12 cellular contexts compared by ENCODE assay signal in genomic region chr1:16276302-16277020, GRCh38.
"Had no signal": no experiment of that assay in that cellular context is flagged by ENCODE, and none has a peak within 500 bp of the region (broad histone marks: within the 10 kb centered on the region; RNA-seq: fewer than 3 reads in every experiment).

No MANE protein-coding gene starts in this region.

- H3K36me3 ChIP-seq: upper lobe of left lung, WERI-Rb-1 had no signal

- DNase-seq: activated CD4-positive, alpha-beta T cell treated with anti-CD3 and anti-CD28 coated beads, Interleukin-2, amount 50 U/mL, for 48 hours; activated CD8-positive, alpha-beta memory T cell treated with anti-CD3 and anti-CD28 coated beads, Interleukin-2, amount 10 ng/mL, durations not matched to agents 7 days and 5 days; activated naive CD4-positive, alpha-beta T cell treated with anti-CD3 and anti-CD28 coated beads, Interleukin-2, amount 10 ng/mL, durations not matched to agents 7 days and 5 days; activated T-cell treated with anti-CD3 and anti-CD28 coated beads, Interleukin-2, amount 50 U/mL, for 1 hour; dorsolateral prefrontal cortex; natural killer cell; stimulated activated CD4-positive, alpha-beta T cell treated with anti-CD3 and anti-CD28 coated beads, Interleukin-4, amount 100 ng/mL, for 24 hours; stimulated activated naive CD4-positive, alpha-beta T cell; upper lobe of left lung; WERI-Rb-1 had no signal

- H3K4me3 ChIP-seq: dorsolateral prefrontal cortex, skin epidermis, upper lobe of left lung had no signal

- H3K27me3 ChIP-seq: dorsolateral prefrontal cortex, upper lobe of left lung had no signal

- ATAC-seq: activated CD8-positive, alpha-beta memory T cell treated with anti-CD3 and anti-CD28 coated beads, Interleukin-2, amount 10 ng/mL, durations not matched to agents 7 days and 5 days; left lobe of liver; natural killer cell had no signal

- H3K9me3 ChIP-seq: upper lobe of left lung had no signal

- H3K27ac ChIP-seq: dorsolateral prefrontal cortex, skin epidermis, upper lobe of left lung, WERI-Rb-1 had no signal
